Comparison of ENCODE assay signal across 9 cellular contexts in the genomic region with DNA sequence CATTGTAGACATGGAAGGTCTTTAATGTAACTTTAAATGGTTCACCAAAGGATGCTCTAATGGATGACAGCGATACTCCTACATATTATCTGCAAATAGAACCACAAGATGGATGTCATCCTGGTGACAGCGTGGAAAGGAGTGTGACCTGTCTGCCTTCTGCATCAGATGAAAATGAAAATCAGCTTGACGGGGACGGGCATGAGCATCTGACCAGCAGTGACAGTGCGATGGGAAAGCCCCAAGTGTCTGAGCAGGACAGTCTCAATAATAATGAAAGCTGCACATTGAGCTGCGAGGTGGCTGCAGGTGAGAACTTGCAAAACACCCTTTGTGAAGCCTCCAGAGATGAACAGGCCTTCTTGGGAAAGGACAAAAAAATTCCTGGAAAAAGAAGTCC. TPM values are rescaled to one million over a fixed set of nuclear protein-coding genes. Genes with fewer than 3 reads are reported as not detected.
DNase-seq lines count a peak whose midpoint lies in the region; ATAC-seq, FAIRE-seq and TF ChIP-seq lines count a peak whose summit lies in the region.
"Had no signal": no experiment of that assay in that cellular context is flagged by ENCODE, and none has a peak within 500 bp of the region (broad histone marks: within the 10 kb centered on the region; RNA-seq: fewer than 3 reads in every experiment).

No MANE protein-coding gene starts in this region.

- intact Hi-C loops in HepG2 (cut with micrococcal nuclease; ENCODE audit: unreplicated experiment), result no loop called here

- TF ChIP-seq POLR2A in GM12892 (IDR thresholded peaks at IDR 0.05; ENCODE audit: low read depth, low read length), result peak; percentile 61; the same call in 1 of the 2 replicates
- peak; percentile 34 for TF ChIP-seq POLR2A in GM19193 (IDR thresholded peaks at IDR 0.05; ENCODE audit: extremely low read depth, insufficient read depth, insufficient read length)
- no peak for TF ChIP-seq POLR2A in HepG2 (IDR thresholded peaks at IDR 0.05; ENCODE audit: insufficient read depth in 1 of 2, low read depth in 2 of 2, low read length in 2 of 2)

- no TSS peak for BruUV-seq in HepG2 (replicated peaks; lab: Mats Ljungman, UMichigan)

- H3K4me1 ChIP-seq in OCI-LY3 (ENCODE audit: low read length), result peaks cover 47% of the 10 kb centered on the region
- peaks cover 20% of the 10 kb centered on the region for H3K4me1 ChIP-seq in HepG2 (ENCODE audit: insufficient read depth, low read length)

- H3K79me2 ChIP-seq in OCI-LY3 (ENCODE audit: low read length) (peaks cover 58% of the 10 kb centered on the region), HepG2 (ENCODE audit: insufficient read depth, low read length) (peaks cover 20% of the 10 kb centered on the region)

- peak overlapping the region; percentile 68 for H3K4me3 ChIP-seq in OCI-LY3 (ENCODE audit: low read length)
- H3K4me3 ChIP-seq in HepG2 (replicated peaks in 1 of 3; ENCODE audit: insufficient read depth in 1 of 3, low read depth in 2 of 3, low read length in 3 of 3), result no peak overlapping the region

- peaks cover 22% of the 10 kb centered on the region for H3K36me3 ChIP-seq in OCI-LY3 (replicated peaks; ENCODE audit: low read depth, low read length)
- peaks cover 3 to 15% of the 10 kb centered on the region in 2 experiments; a peak in 4 of 5 replicates for H3K36me3 ChIP-seq in HepG2 (replicated peaks in 1 of 2; ENCODE audit: control insufficient read depth in 1 of 2, insufficient read depth in 2 of 2, low read length in 2 of 2)

- CTCF ChIA-PET in HepG2 (lab: Yijun Ruan, JAX; ENCODE audit: low intra/inter-chr PET ratio, low total read pairs), result no interaction called here

- POLR2A ChIA-PET in HepG2 (lab: Yijun Ruan, JAX), result no interaction called here

- FAIRE-seq in GM12892 (lab: Jason Lieb, UNC) (peak; percentile 88), HepG2 (lab: Jason Lieb, UNC) (no peak)

- in situ Hi-C loops in HepG2 (cut with HindIII; ENCODE audit: extremely low pct_ligation_motif_present, low pct_unique_long_range_greater_than_20kb), result no loop called here

- H3K4me2 ChIP-seq in OCI-LY3 (ENCODE audit: low read length) (peak overlapping the region; percentile 83), HepG2 (ENCODE audit: low read depth, low read length) (no peak overlapping the region)

- ATAC-seq in HG02798 (IDR thresholded peaks at IDR 0.05; ENCODE audit: poor library complexity, unreplicated experiment) (peak; percentile 99), HepG2 (no peak)

- H4K20me1 ChIP-seq in OCI-LY3 (ENCODE audit: insufficient read depth, low read length) (no peaks in the 10 kb centered on the region), HepG2 (ENCODE audit: insufficient read depth, low read length) (no peaks in the 10 kb centered on the region)

- no peak for TF ChIP-seq CTCF in OCI-LY3 (IDR thresholded peaks at IDR 0.05; ENCODE audit: low read depth, low read length)
- TF ChIP-seq CTCF in HepG2 (CRISPR knock-in tag; IDR thresholded peaks at IDR 0.05), result no peak

- H3K27ac ChIP-seq in OCI-LY3 (ENCODE audit: low read length) (peak overlapping the region; percentile 89), HepG2 (ENCODE audit: extremely low read length, insufficient read depth, low read length) (no peak overlapping the region)

- H3K9ac ChIP-seq in OCI-LY3 (ENCODE audit: low read length), result peak overlapping the region; percentile 56
- H3K9ac ChIP-seq in HepG2 (ENCODE audit: insufficient read depth, low read depth, low read length), result no peak overlapping the region

- WGBS in HepG2 (ENCODE audit: low lambda C conversion rate), result 96% methylated on average over 6 of the region's 6 CpGs

- TF ChIP-seq EP300 in HepG2 (IDR thresholded peaks at IDR 0.05; ENCODE audit: low read depth in 2 of 2, low read length in 2 of 2) (no peak), HepG2 (CRISPR knock-in tag; IDR thresholded peaks at IDR 0.05; ENCODE audit: borderline replicate concordance) (no peak)

- no peaks in the 10 kb centered on the region for H3K27me3 ChIP-seq in OCI-LY3 (ENCODE audit: low read depth, low read length)
- H3K27me3 ChIP-seq in HepG2 (ENCODE audit: control insufficient read depth in 1 of 2, insufficient read depth in 2 of 2, low read length in 2 of 2), result no peaks in the 10 kb centered on the region

- TF ChIP-seq RAD21 in HepG2 (CRISPR knock-in tag; IDR thresholded peaks at IDR 0.05), result no peak

- H3K9me3 ChIP-seq in OCI-LY3 (ENCODE audit: insufficient read depth, low read length) (peaks cover 3% of the 10 kb centered on the region; the same call in 1 of the 2 replicates), HepG2 (ENCODE audit: low read length) (no peaks in the 10 kb centered on the region)

- DNase-seq in GM12892 (ENCODE audit: insufficient read length) (no peak), amniotic stem cell (lab: John Stamatoyannopoulos, UW) (no peak), HepG2 (ENCODE audit: low spot score) (no peak), pons (ENCODE audit: low spot score) (no peak)
- DNase-seq in activated CD8-positive, alpha-beta memory T cell treated with anti-CD3 and anti-CD28 coated beads, Interleukin-2, amount 50 U/mL, for 4 hours, result no peak
- DNase-seq: DMS79 treated with DMSO at 0.1 percent for 48 hours had no signal

- H2AFZ ChIP-seq in OCI-LY3 (ENCODE audit: low read depth, low read length) (no peak overlapping the region), HepG2 (ENCODE audit: low read length) (no peak overlapping the region)

RNA-seq across cellular contexts. Expression of a gene that starts 25.2 kb away (rescaled TPM):
- 7.7 TPM for polyA plus RNA-seq in GM12892 (2012; ENCODE audit: missing spikeins)
- 12.4 and 15.7 TPM in 2 replicates for total RNA-seq in HepG2 (2016; rRNA removed; fragmentation: Illumina TruSeq; extraction: Trizol)
- total RNA-seq in HepG2 (2016; cell fraction: cytosol; rRNA removed; fragmentation: Illumina TruSeq; extraction: Trizol; ENCODE audit: low read depth), result 8.5 and 9.1 TPM in 2 replicates
- 12.0 and 15.5 TPM in 2 replicates for total RNA-seq in HepG2 (2016; cell fraction: insoluble cytoplasmic fraction; rRNA removed; fragmentation: Illumina TruSeq; extraction: Trizol)
- 7.1 and 7.9 TPM in 2 replicates for total RNA-seq in HepG2 (2016; cell fraction: membrane; rRNA removed; fragmentation: Illumina TruSeq; extraction: Trizol)
- total RNA-seq in HepG2 (2016; cell fraction: nucleus; rRNA removed; fragmentation: Illumina TruSeq; extraction: Trizol), result 12.9 and 18.4 TPM in 2 replicates
- polyA plus RNA-seq in HepG2 (2011; rRNA removed), result 6.3 and 6.4 TPM in 2 replicates
- 3.1 and 5.0 TPM in 2 replicates for polyA plus RNA-seq in HepG2 (2011; cell fraction: cytosol; rRNA removed)
- 5.9 and 6.8 TPM in 2 replicates for polyA plus RNA-seq in HepG2 (2011; cell fraction: nucleus; rRNA removed)
- polyA plus RNA-seq in HepG2 (2012), result 7.3 and 9.2 TPM in 2 replicates
- polyA plus RNA-seq in HepG2 (2016; cell fraction: cytosol; fragmentation: Illumina TruSeq; extraction: Trizol; ENCODE audit: low read depth), result 1.2 and 1.3 TPM in 2 replicates
- 9.3 and 11.1 TPM in 2 replicates for polyA plus RNA-seq in HepG2 (2016; cell fraction: insoluble cytoplasmic fraction; fragmentation: Illumina TruSeq; extraction: Trizol; ENCODE audit: low read depth)
- 2.1 and 2.4 TPM in 2 replicates for polyA plus RNA-seq in HepG2 (2016; cell fraction: membrane; fragmentation: Illumina TruSeq; extraction: Trizol; ENCODE audit: low read depth)
- polyA plus RNA-seq in HepG2 (2016; cell fraction: nucleus; fragmentation: Illumina TruSeq; extraction: Trizol; ENCODE audit: insufficient read depth, low read depth), result 14.1 and 14.2 TPM in 2 replicates
- polyA minus RNA-seq in HepG2 (2011; rRNA and poly(A)+ RNA removed; ENCODE audit: low replicate concordance), result 8.5 and 12.2 TPM in 2 replicates
- 6.3 and 8.2 TPM in 2 replicates for polyA minus RNA-seq in HepG2 (2011; cell fraction: cytosol; rRNA and poly(A)+ RNA removed)
- polyA minus RNA-seq in HepG2 (2011; cell fraction: nucleus; rRNA and poly(A)+ RNA removed), result 35.5 and 40.3 TPM in 2 replicates

RNA-seq across cellular contexts. Expression of a gene that starts 25.4 kb away (rescaled TPM):
- 20.8 TPM for polyA plus RNA-seq in GM12892 (2012; ENCODE audit: missing spikeins)
- 31.4 and 45.9 TPM in 2 replicates for total RNA-seq in HepG2 (2016; rRNA removed; fragmentation: Illumina TruSeq; extraction: Trizol)
- 8.9 and 9.8 TPM in 2 replicates for total RNA-seq in HepG2 (2016; cell fraction: cytosol; rRNA removed; fragmentation: Illumina TruSeq; extraction: Trizol; ENCODE audit: low read depth)
- 32.2 and 43.1 TPM in 2 replicates for total RNA-seq in HepG2 (2016; cell fraction: insoluble cytoplasmic fraction; rRNA removed; fragmentation: Illumina TruSeq; extraction: Trizol)
- total RNA-seq in HepG2 (2016; cell fraction: membrane; rRNA removed; fragmentation: Illumina TruSeq; extraction: Trizol), result 9.8 and 12.0 TPM in 2 replicates
- 17.5 and 20.5 TPM in 2 replicates for total RNA-seq in HepG2 (2016; cell fraction: nucleus; rRNA removed; fragmentation: Illumina TruSeq; extraction: Trizol)
- 12.0 and 15.7 TPM in 2 replicates for polyA plus RNA-seq in HepG2 (2011; rRNA removed)
- 7.1 and 10.0 TPM in 2 replicates for polyA plus RNA-seq in HepG2 (2011; cell fraction: cytosol; rRNA removed)
- polyA plus RNA-seq in HepG2 (2011; cell fraction: nucleus; rRNA removed), result 5.1 and 5.6 TPM in 2 replicates
- 15.8 and 18.7 TPM in 2 replicates for polyA plus RNA-seq in HepG2 (2012)
- polyA plus RNA-seq in HepG2 (2016; cell fraction: cytosol; fragmentation: Illumina TruSeq; extraction: Trizol; ENCODE audit: low read depth), result 3.6 and 3.8 TPM in 2 replicates
- polyA plus RNA-seq in HepG2 (2016; cell fraction: insoluble cytoplasmic fraction; fragmentation: Illumina TruSeq; extraction: Trizol; ENCODE audit: low read depth), result 39.9 and 41.4 TPM in 2 replicates
- 6.0 and 6.8 TPM in 2 replicates for polyA plus RNA-seq in HepG2 (2016; cell fraction: membrane; fragmentation: Illumina TruSeq; extraction: Trizol; ENCODE audit: low read depth)
- 21.1 and 23.0 TPM in 2 replicates for polyA plus RNA-seq in HepG2 (2016; cell fraction: nucleus; fragmentation: Illumina TruSeq; extraction: Trizol; ENCODE audit: insufficient read depth, low read depth)
- polyA minus RNA-seq in HepG2 (2011; rRNA and poly(A)+ RNA removed; ENCODE audit: low replicate concordance), result 4.7 and 9.6 TPM in 2 replicates
- polyA minus RNA-seq in HepG2 (2011; cell fraction: cytosol; rRNA and poly(A)+ RNA removed), result 5.7 and 6.9 TPM in 2 replicates
- 13.8 and 14.8 TPM in 2 replicates for polyA minus RNA-seq in HepG2 (2011; cell fraction: nucleus; rRNA and poly(A)+ RNA removed)

Comparison
In these comparisons a context has a peak if more than half of its experiments do, and no peak if none do; other contexts are left out.
1. POLR2A ChIP-seq: peak in GM12892 (single experiment) and GM19193 (single experiment); none in HepG2 (0 of 2).